ENCODE assay signal across 8 cellular contexts in the genomic region with DNA sequence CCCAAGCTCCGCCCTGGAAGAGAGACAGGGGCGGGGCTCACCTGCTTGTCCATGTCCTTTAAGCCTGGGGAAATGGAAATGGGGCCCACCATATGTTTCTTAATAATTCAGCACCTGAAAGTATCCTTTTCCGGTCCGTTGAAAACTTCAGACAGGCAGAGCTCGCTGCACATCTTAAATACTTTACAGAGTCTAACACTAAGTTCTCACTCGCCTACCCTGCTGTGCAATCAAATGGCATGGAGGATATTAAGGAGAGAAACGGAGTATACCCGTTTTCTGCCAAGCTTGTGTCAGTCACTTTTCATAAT. TPM values are rescaled to one million over a fixed set of nuclear protein-coding genes. Genes with fewer than 3 reads are reported as not detected.
A peak's percentile ranks its signal among the peaks of the same experiment; 100 is the strongest.
DNase-seq lines count a peak whose midpoint lies in the region; ATAC-seq, FAIRE-seq and TF ChIP-seq lines count a peak whose summit lies in the region.

No MANE protein-coding gene starts in this region.

- H3K27ac ChIP-seq in heart right ventricle, result peak overlapping the region in 9 of 10 donors; percentile 83 to 99 (median 90)
- H3K27ac ChIP-seq in GM12878 (ENCODE audit: control insufficient read depth, insufficient read depth), result no peak overlapping the region
- H3K27ac ChIP-seq in lung (ENCODE audit: low read depth in 1 of 2, low read length in 1 of 2), result peak overlapping the region; percentile 88 to 98
- H3K27ac ChIP-seq in upper lobe of right lung, result no peak overlapping the region

- RAD21 ChIA-PET in GM12878 (lab: Charles Lee; ENCODE audit: unreplicated experiment), result interaction anchor here (0.7 to 2.1 kb wide), 3 partner anchors 37 to 266 kb away, joined by 3 to 12 read pairs (median 3); a partner anchor contains a TSS

- no peaks in the 10 kb centered on the region for H3K9me3 ChIP-seq in heart right ventricle
- H3K9me3 ChIP-seq in GM12878 (replicated peaks; ENCODE audit: control insufficient read depth, insufficient read depth, low read length), result no peaks in the 10 kb centered on the region
- no peaks in the 10 kb centered on the region for H3K9me3 ChIP-seq in lung (ENCODE audit: control insufficient read depth in 2 of 2, insufficient read depth in 1 of 2, low read length in 1 of 2)
- no peaks in the 10 kb centered on the region for H3K9me3 ChIP-seq in upper lobe of right lung

- intact Hi-C loops in heart right ventricle (cut with DNase I), result loop anchor here in 5 of 10 donors (1.0 to 10.0 kb wide), 4 partner anchors 38 to 321 kb away; a partner anchor contains a TSS
- intact Hi-C loops in left cardiac atrium (cut with DNase I), result no loop called here
- intact Hi-C loops in GM12878 (cut with micrococcal nuclease; ENCODE audit: unreplicated experiment), result loop anchor here (1.0 to 10.0 kb wide), 3 partner anchors 37 to 318 kb away; a partner anchor contains a TSS
- intact Hi-C loops in upper lobe of right lung (cut with DNase I), result no loop called here

- FAIRE-seq in GM12878 (lab: Jason Lieb, UNC), result no peak

- SMC1A ChIA-PET in GM12878 (lab: Charles Lee; ENCODE audit: uncharacterized antibody, unreplicated experiment), result interaction anchor here (1.0 kb wide), 1 partner anchor 39 kb away, joined by 4 read pairs; a partner anchor contains a TSS

- no peak for TF ChIP-seq EP300 in GM12878 (IDR thresholded peaks at IDR 0.05; ENCODE audit: borderline replicate concordance in 1 of 2, control insufficient read depth in 1 of 2, low read depth in 2 of 2, low read length in 2 of 2)

- WGBS in heart right ventricle, 2 donors, result 14 to 19% methylated on average over 8 of the region's 8 CpGs
- WGBS in GM12878 (ENCODE audit: insufficient coverage, insufficient replicate concordance, low lambda C conversion rate, missing lambda C conversion rate), result 26% methylated on average over 8 of the region's 8 CpGs
- 15 to 21% methylated on average over 8 of the region's 8 CpGs for WGBS in lung, 2 donors

- no peak for TF ChIP-seq RAD21 in GM12878 (IDR thresholded peaks at IDR 0.05; ENCODE audit: insufficient read depth, low read depth, low read length)

- in situ Hi-C loops in GM12878 (cut with MboI), result no loop called here

- BruUV-seq in GM12878 (replicated peaks; lab: Mats Ljungman, UMichigan), result no TSS peak

- H3K4me3 ChIP-seq in heart right ventricle (peak overlapping the region; percentile 48 to 98 (median 85)), GM12878 (peak overlapping the region; percentile 43; the same call in 1 of the 2 replicates), lung (peak overlapping the region; percentile 94), upper lobe of right lung (peak overlapping the region; percentile 92)

- H3K4me1 ChIP-seq in heart right ventricle (peaks cover 0 to 26% (median 12%) of the 10 kb centered on the region in 9 donors), GM12878 (ENCODE audit: control insufficient read depth, insufficient read depth, low read length) (peaks cover 4% of the 10 kb centered on the region), lung (ENCODE audit: control insufficient read depth in 2 of 2, insufficient read depth in 2 of 2, low read length in 2 of 2) (peaks cover 4 to 5% of the 10 kb centered on the region in 2 donors), upper lobe of right lung (peaks cover 18% of the 10 kb centered on the region)

- POLR2A ChIA-PET in GM12878 (lab: Charles Lee), result interaction anchor here (0.6 to 1.4 kb wide), 7 partner anchors 8 to 330 kb away, joined by 3 to 7 read pairs (median 4); a partner anchor contains a TSS

- DNase-seq in heart right ventricle, result no peak
- DNase-seq in left cardiac atrium, result no peak
- no peak for DNase-seq in GM12878 (ENCODE audit: low read depth, low spot score)
- DNase-seq in lung (ENCODE audit: low spot score), result no peak
- no peak for DNase-seq in upper lobe of right lung
- no peak for DNase-seq in HuH-7.5 (ENCODE audit: low spot score)

- ATAC-seq in heart right ventricle (no peak), left cardiac atrium (no peak), GM12878 (no peak), lung (ENCODE audit: insufficient read depth, low FRiP score) (no peak), upper lobe of right lung (no peak), GM18870 (IDR thresholded peaks at IDR 0.05; ENCODE audit: unreplicated experiment) (no peak), HG02798 (IDR thresholded peaks at IDR 0.05; ENCODE audit: poor library complexity, unreplicated experiment) (no peak)

- TF ChIP-seq POLR2A in GM12878 (IDR thresholded peaks at IDR 0.05; ENCODE audit: low read depth, low read length), result no peak

- peak overlapping the region; percentile 66 for H3K4me2 ChIP-seq in GM12878 (ENCODE audit: control insufficient read depth, insufficient read depth)

- CTCF ChIA-PET in GM12878 (lab: Yijun Ruan, JAX), result no interaction called here

- peak overlapping the region; percentile 57 for H2AFZ ChIP-seq in GM12878 (ENCODE audit: control insufficient read depth, low read depth, low read length)

- H3K36me3 ChIP-seq in heart right ventricle (peaks cover 0 to 30% (median 10%) of the 10 kb centered on the region in 9 donors), GM12878 (ENCODE audit: control insufficient read depth in 2 of 2, insufficient read depth in 2 of 2, low read length in 1 of 2) (peaks cover 0 to 3% of the 10 kb centered on the region in 2 experiments; a peak in 2 of 4 replicates), lung (ENCODE audit: control insufficient read depth in 2 of 2, insufficient read depth in 2 of 2, low read length in 2 of 2) (peaks cover 4 to 11% of the 10 kb centered on the region in 2 donors), upper lobe of right lung (peaks cover 23% of the 10 kb centered on the region)

- H4K20me1 ChIP-seq in GM12878 (ENCODE audit: control insufficient read depth, insufficient read depth), result no peaks in the 10 kb centered on the region

- peaks cover 21% of the 10 kb centered on the region for H3K79me2 ChIP-seq in GM12878 (ENCODE audit: control insufficient read depth, insufficient read depth, low read length)

- H3K27me3 ChIP-seq in heart right ventricle (peaks cover 0 to 10% (median 0%) of the 10 kb centered on the region in 7 donors), GM12878 (replicated peaks in 1 of 2; ENCODE audit: control insufficient read depth in 2 of 2, insufficient read depth in 2 of 2, low read length in 1 of 2) (no peaks in the 10 kb centered on the region), lung (ENCODE audit: control insufficient read depth, insufficient read depth) (no peaks in the 10 kb centered on the region), upper lobe of right lung (no peaks in the 10 kb centered on the region)

- TF ChIP-seq CTCF in heart right ventricle (IDR thresholded peaks at IDR 0.05) (no peak), GM12878 (IDR thresholded peaks at IDR 0.05 in 2 of 3, conservative IDR thresholded peaks at IDR 0.05 in 1 of 3; ENCODE audit: control insufficient read depth in 2 of 3, extremely low read depth in 1 of 3, insufficient read depth in 1 of 3, low read depth in 3 of 3, low read length in 3 of 3) (no peak), lung (IDR thresholded peaks at IDR 0.05; ENCODE audit: control extremely low read depth, extremely low read depth) (no peak), upper lobe of right lung (IDR thresholded peaks at IDR 0.05) (no peak)

- H3K9ac ChIP-seq in GM12878 (ENCODE audit: control insufficient read depth, insufficient read depth, low read length), result no peak overlapping the region

RNA-seq across cellular contexts. Expression of a gene that starts 0.5 kb away (rescaled TPM):
- total RNA-seq in heart right ventricle (10 to 100 TPM; 14.4 to 19.9 (median 17.2) TPM), left cardiac atrium (10 to 100 TPM; 16.3 to 18.5 TPM), GM12878 (2014; rRNA removed) (20.2 and 21.1 TPM in 2 replicates), GM12878 (2014; rRNA removed; fragmentation: Illumina TruSeq; extraction: Trizol) (11.7 and 13.9 TPM in 2 replicates), GM12878 (2021) (25.1 and 29.4 TPM in 2 replicates), lung (10 to 100 TPM; 21.1 to 54.6 TPM), upper lobe of right lung (52.5 TPM)
- polyA plus RNA-seq in heart right ventricle (10 to 100 TPM; 16.7 to 19.1 TPM), GM12878 (2011; rRNA removed) (4.6 and 8.9 TPM in 2 replicates), GM12878 (2014; fragmentation: Illumina TruSeq; extraction: Trizol) (14.4 and 15.2 TPM in 2 replicates), GM12878 (2014; fragmentation: Nextera tagmentation; extraction: Ambion mirVana) (1 to 10 TPM in 1 of 2 experiments, under 1 TPM in 1; 0.90 to 2.2 TPM), GM12878 (2014; rRNA removed) (19.6 and 21.0 TPM in 2 replicates), GM12878 (2016; fragmentation: Nextera tagmentation; extraction: Ambion mirVana) (10 to 100 TPM; 14.6 to 18.8 TPM), lung (10 to 100 TPM; 34.6 to 35.0 TPM)
- total RNA-seq in GM12878 (2013; cell fraction: nucleolus; rRNA removed), result 41.1 and 41.7 TPM in 2 replicates
- polyA plus RNA-seq in GM12878 (2011; ENCODE audit: low read depth), result 6.2 TPM
- 7.4 and 9.5 TPM in 2 replicates for polyA plus RNA-seq in GM12878 (2011; cell fraction: cytosol; rRNA removed)
- 42.5 and 49.3 TPM in 2 replicates for polyA plus RNA-seq in GM12878 (2011; cell fraction: nucleus; rRNA removed)
- polyA plus RNA-seq in GM12878 (2012), result 12.9 and 15.0 TPM in 2 replicates
- polyA minus RNA-seq in GM12878 (2011; rRNA and poly(A)+ RNA removed), result 8.3 and 14.3 TPM in 2 replicates
- 8.8 and 11.2 TPM in 2 replicates for polyA minus RNA-seq in GM12878 (2011; cell fraction: cytosol; rRNA and poly(A)+ RNA removed)
- polyA minus RNA-seq in GM12878 (2011; cell fraction: nucleus; rRNA and poly(A)+ RNA removed), result 24.3 and 37.3 TPM in 2 replicates

RNA-seq across cellular contexts. Expression of a gene that starts 37.8 kb away (rescaled TPM):
- total RNA-seq in heart right ventricle (under 1 TPM in 8 of 10 donors, not detected in 2; 0.08 to 0.90 (median 0.20) TPM), left cardiac atrium (under 1 TPM; 0.52 to 0.94 TPM), GM12878 (2014; rRNA removed) (32.1 and 33.3 TPM in 2 replicates), GM12878 (2014; rRNA removed; fragmentation: Illumina TruSeq; extraction: Trizol) (30.2 and 31.2 TPM in 2 replicates), GM12878 (2021) (24.5 and 27.2 TPM in 2 replicates), lung (1 to 10 TPM; 2.3 to 2.5 TPM), upper lobe of right lung (0.43 TPM)
- polyA plus RNA-seq in heart right ventricle (under 1 TPM in 1 of 2 donors, not detected in 1; 0.28 TPM), GM12878 (2011; rRNA removed) (27.6 and 31.6 TPM in 2 replicates), GM12878 (2014; fragmentation: Illumina TruSeq; extraction: Trizol) (30.1 and 34.6 TPM in 2 replicates), GM12878 (2014; fragmentation: Nextera tagmentation; extraction: Ambion mirVana) (10 to 100 TPM in 1 of 2 experiments, 1 to 10 TPM in 1; 7.7 to 10.3 TPM), GM12878 (2014; rRNA removed) (26.9 and 28.3 TPM in 2 replicates), GM12878 (2016; fragmentation: Nextera tagmentation; extraction: Ambion mirVana) (10 to 100 TPM; 26.7 to 29.0 TPM), lung (1 to 10 TPM in 1 of 2 donors, under 1 TPM in 1; 0.59 to 1.1 TPM)
- total RNA-seq in GM12878 (2013; cell fraction: nucleolus; rRNA removed), result 11.0 and 11.8 TPM in 2 replicates
- 9.5 TPM for polyA plus RNA-seq in GM12878 (2011; ENCODE audit: low read depth)
- 30.2 and 35.2 TPM in 2 replicates for polyA plus RNA-seq in GM12878 (2011; cell fraction: cytosol; rRNA removed)
- polyA plus RNA-seq in GM12878 (2011; cell fraction: nucleus; rRNA removed), result 23.2 and 31.7 TPM in 2 replicates
- 10.0 and 13.6 TPM in 2 replicates for polyA plus RNA-seq in GM12878 (2012)
- 32.9 and 40.0 TPM in 2 replicates for polyA minus RNA-seq in GM12878 (2011; rRNA and poly(A)+ RNA removed)
- polyA minus RNA-seq in GM12878 (2011; cell fraction: cytosol; rRNA and poly(A)+ RNA removed), result 14.3 and 17.8 TPM in 2 replicates
- polyA minus RNA-seq in GM12878 (2011; cell fraction: nucleus; rRNA and poly(A)+ RNA removed), result 9.8 and 16.8 TPM in 2 replicates

RNA-seq across cellular contexts. Expression of a gene that starts 37.9 kb away (rescaled TPM):
- total RNA-seq in heart right ventricle (10 to 100 TPM; 16.7 to 20.8 (median 18.8) TPM), left cardiac atrium (10 to 100 TPM; 23.1 to 26.1 TPM), GM12878 (2014; rRNA removed) (31.6 and 33.7 TPM in 2 replicates), GM12878 (2014; rRNA removed; fragmentation: Illumina TruSeq; extraction: Trizol) (32.5 and 34.8 TPM in 2 replicates), GM12878 (2021) (73.4 and 78.5 TPM in 2 replicates), lung (10 to 100 TPM; 31.4 to 37.9 TPM), upper lobe of right lung (38.2 TPM)
- polyA plus RNA-seq in heart right ventricle (10 to 100 TPM in 1 of 2 donors, 1 to 10 TPM in 1; 6.4 to 13.8 TPM), GM12878 (2011; rRNA removed) (59.5 and 75.6 TPM in 2 replicates), GM12878 (2014; fragmentation: Illumina TruSeq; extraction: Trizol) (56.3 and 76.8 TPM in 2 replicates), GM12878 (2014; fragmentation: Nextera tagmentation; extraction: Ambion mirVana) (100 to 1,000 TPM in 1 of 2 experiments, 10 to 100 TPM in 1; 86.8 to 104 TPM), GM12878 (2014; rRNA removed) (33.4 and 33.5 TPM in 2 replicates), GM12878 (2016; fragmentation: Nextera tagmentation; extraction: Ambion mirVana) (100 to 1,000 TPM; 104 to 117 TPM), lung (10 to 100 TPM; 13.6 to 23.8 TPM)
- 54.6 and 59.8 TPM in 2 replicates for total RNA-seq in GM12878 (2013; cell fraction: nucleolus; rRNA removed)
- 28.1 TPM for polyA plus RNA-seq in GM12878 (2011; ENCODE audit: low read depth)
- 39.2 and 42.7 TPM in 2 replicates for polyA plus RNA-seq in GM12878 (2011; cell fraction: cytosol; rRNA removed)
- polyA plus RNA-seq in GM12878 (2011; cell fraction: nucleus; rRNA removed), result 75.2 and 75.8 TPM in 2 replicates
- polyA plus RNA-seq in GM12878 (2012), result 42.2 and 47.8 TPM in 2 replicates
- polyA minus RNA-seq in GM12878 (2011; rRNA and poly(A)+ RNA removed), result 62.3 and 88.9 TPM in 2 replicates
- polyA minus RNA-seq in GM12878 (2011; cell fraction: cytosol; rRNA and poly(A)+ RNA removed), result 10.8 and 18.6 TPM in 2 replicates
- 40.9 and 62.1 TPM in 2 replicates for polyA minus RNA-seq in GM12878 (2011; cell fraction: nucleus; rRNA and poly(A)+ RNA removed)

Comparison
In these comparisons a context has a peak if more than half of its experiments do, and no peak if none do; other contexts are left out.
1. H3K27ac ChIP-seq: peak in heart right ventricle (9 of 10) and lung (2 of 2); none in GM12878 (single experiment) and upper lobe of right lung (single experiment).
2. H3K4me3 ChIP-seq: peak in every context shown above with its lines; median percentile 94 in lung; 92 in upper lobe of right lung; 85 in heart right ventricle; 43 in GM12878.